Comparison of ENCODE assay signal across 1 cellular context in the genomic region with DNA sequence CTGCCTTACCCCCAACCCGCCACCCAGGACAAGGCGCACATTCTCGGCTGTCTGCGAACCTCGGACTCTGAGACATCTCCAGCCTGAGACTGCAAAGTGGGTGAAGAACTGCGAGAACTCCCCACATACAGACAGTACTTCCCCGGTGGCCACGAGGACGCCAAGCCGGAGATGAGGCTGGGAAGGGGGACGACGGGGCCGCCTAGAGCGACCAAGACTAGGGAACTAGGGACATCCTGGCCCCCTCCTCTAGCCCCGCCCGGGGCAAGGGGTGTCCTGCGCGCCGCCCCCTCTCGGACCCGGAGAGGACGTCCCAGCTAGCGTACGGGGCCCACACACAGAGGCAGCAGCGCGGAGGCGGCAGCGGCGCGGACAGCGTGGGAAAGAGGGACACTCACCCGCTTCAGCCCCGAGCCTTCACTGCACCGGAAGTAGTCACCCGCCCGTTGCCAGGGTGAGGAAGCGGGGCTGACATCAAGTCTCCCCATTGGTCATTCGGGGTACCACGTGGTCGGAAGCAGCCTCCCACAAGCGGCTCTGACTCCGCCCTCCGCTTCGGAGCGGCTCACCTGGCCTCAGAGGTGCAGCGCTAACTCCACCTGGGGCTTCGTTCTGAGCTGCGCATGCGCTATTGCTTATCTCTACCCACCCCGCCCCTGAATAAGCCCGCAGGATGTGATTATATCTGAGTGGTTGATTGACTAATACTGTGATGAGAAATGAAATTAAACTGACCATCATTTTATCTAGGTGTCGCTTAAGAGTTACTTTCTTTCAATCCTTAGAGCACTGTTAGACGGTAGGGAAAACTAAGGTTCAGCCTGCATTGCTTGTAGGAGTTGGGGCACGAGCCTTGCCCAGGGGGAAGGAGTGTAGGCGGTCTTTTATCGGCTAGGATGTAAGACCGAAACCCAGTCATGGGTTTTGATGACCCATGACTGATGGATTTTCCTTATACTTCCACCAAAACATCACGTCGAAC.
A peak's percentile ranks its signal among the peaks of the same experiment; 100 is the strongest.
TF ChIP-seq lines count a peak whose summit lies in the region.

TASP1 (minus strand) TSS at position 437 of the 982 bp plus-strand sequence. CDS start 8,854 bp downstream, outside the sequence.

TF ChIP-seq in HepG2, 621 proteins besides CTCF, POLR2A, EP300 and RAD21 (continued from another document and continues in another):
- TF ChIP-seq, protein P1, sequence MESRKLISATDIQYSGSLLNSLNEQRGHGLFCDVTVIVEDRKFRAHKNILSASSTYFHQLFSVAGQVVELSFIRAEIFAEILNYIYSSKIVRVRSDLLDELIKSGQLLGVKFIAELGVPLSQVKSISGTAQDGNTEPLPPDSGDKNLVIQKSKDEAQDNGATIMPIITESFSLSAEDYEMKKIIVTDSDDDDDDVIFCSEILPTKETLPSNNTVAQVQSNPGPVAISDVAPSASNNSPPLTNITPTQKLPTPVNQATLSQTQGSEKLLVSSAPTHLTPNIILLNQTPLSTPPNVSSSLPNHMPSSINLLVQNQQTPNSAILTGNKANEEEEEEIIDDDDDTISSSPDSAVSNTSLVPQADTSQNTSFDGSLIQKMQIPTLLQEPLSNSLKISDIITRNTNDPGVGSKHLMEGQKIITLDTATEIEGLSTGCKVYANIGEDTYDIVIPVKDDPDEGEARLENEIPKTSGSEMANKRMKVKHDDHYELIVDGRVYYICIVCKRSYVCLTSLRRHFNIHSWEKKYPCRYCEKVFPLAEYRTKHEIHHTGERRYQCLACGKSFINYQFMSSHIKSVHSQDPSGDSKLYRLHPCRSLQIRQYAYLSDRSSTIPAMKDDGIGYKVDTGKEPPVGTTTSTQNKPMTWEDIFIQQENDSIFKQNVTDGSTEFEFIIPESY (CRISPR knock-in tag; IDR thresholded peaks at IDR 0.05): 0 out of 2 replicates have a peak, but pooled peaks have one; percentile 7
- TF ChIP-seq GZF1 (CRISPR knock-in tag; IDR thresholded peaks at IDR 0.05): peak; percentile 22; the same call in 1 of the 2 replicates
- TF ChIP-seq ZNF770 (CRISPR knock-in tag; IDR thresholded peaks at IDR 0.05): peak; percentile 64; the same call in 1 of the 2 replicates
- TF ChIP-seq SKIL (CRISPR knock-in tag; IDR thresholded peaks at IDR 0.05; ENCODE audit: borderline replicate concordance): no peak
- TF ChIP-seq ZFP36L2 (CRISPR knock-in tag; IDR thresholded peaks at IDR 0.05): no peak
- peak; percentile 65; the same call in 1 of the 2 replicates for TF ChIP-seq TBP (CRISPR knock-in tag; IDR thresholded peaks at IDR 0.05)
- peak; percentile 61; the same call in 1 of the 2 replicates for TF ChIP-seq ZBTB8A (CRISPR knock-in tag; IDR thresholded peaks at IDR 0.05; ENCODE audit: borderline replicate concordance, low read depth)
- TF ChIP-seq ZNF234 (CRISPR knock-in tag; conservative IDR thresholded peaks at IDR 0.05): no peak
- no peak; the same call in 1 of the 2 replicates for TF ChIP-seq FOXP4 (CRISPR knock-in tag; IDR thresholded peaks at IDR 0.05)
- peak; percentile 46; the same call in 1 of the 2 replicates for TF ChIP-seq RFXAP (CRISPR knock-in tag; IDR thresholded peaks at IDR 0.05; ENCODE audit: borderline replicate concordance)
- TF ChIP-seq, protein P2, sequence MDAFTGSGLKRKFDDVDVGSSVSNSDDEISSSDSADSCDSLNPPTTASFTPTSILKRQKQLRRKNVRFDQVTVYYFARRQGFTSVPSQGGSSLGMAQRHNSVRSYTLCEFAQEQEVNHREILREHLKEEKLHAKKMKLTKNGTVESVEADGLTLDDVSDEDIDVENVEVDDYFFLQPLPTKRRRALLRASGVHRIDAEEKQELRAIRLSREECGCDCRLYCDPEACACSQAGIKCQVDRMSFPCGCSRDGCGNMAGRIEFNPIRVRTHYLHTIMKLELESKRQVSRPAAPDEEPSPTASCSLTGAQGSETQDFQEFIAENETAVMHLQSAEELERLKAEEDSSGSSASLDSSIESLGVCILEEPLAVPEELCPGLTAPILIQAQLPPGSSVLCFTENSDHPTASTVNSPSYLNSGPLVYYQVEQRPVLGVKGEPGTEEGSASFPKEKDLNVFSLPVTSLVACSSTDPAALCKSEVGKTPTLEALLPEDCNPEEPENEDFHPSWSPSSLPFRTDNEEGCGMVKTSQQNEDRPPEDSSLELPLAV (CRISPR knock-in tag; conservative IDR thresholded peaks at IDR 0.05; ENCODE audit: low read depth): no peak
- peak; percentile 31; the same call in 1 of the 2 replicates for TF ChIP-seq SOX5 (CRISPR knock-in tag; IDR thresholded peaks at IDR 0.05; ENCODE audit: borderline replicate concordance)
- TF ChIP-seq ZNF513 (CRISPR knock-in tag; conservative IDR thresholded peaks at IDR 0.05): no peak
- peak; percentile 95; the same call in 1 of the 2 replicates for TF ChIP-seq ZNF713 (CRISPR knock-in tag; IDR thresholded peaks at IDR 0.05)
- no peak; the same call in 1 of the 2 replicates for TF ChIP-seq ZBTB25 (CRISPR knock-in tag; IDR thresholded peaks at IDR 0.05)
- no peak for TF ChIP-seq CHD4 (IDR thresholded peaks at IDR 0.05; ENCODE audit: borderline replicate concordance, low read length)
- peak; percentile 81; the same call in 1 of the 2 replicates for TF ChIP-seq ZNF720 (CRISPR knock-in tag; IDR thresholded peaks at IDR 0.05)
- 0 out of 2 replicates have a peak, but pooled peaks have one; percentile 79 for TF ChIP-seq ZNF10 (CRISPR knock-in tag; IDR thresholded peaks at IDR 0.05; ENCODE audit: borderline replicate concordance, low read depth)
- TF ChIP-seq PHF20 (CRISPR knock-in tag; IDR thresholded peaks at IDR 0.05): peak; percentile 94
- TF ChIP-seq KLF6 (CRISPR knock-in tag; IDR thresholded peaks at IDR 0.05): no peak
- TF ChIP-seq ZNF749 (CRISPR knock-in tag; IDR thresholded peaks at IDR 0.05; ENCODE audit: borderline replicate concordance): peak; percentile 77; the same call in 1 of the 2 replicates
- peak; percentile 37 for TF ChIP-seq ZBTB21 (CRISPR knock-in tag; IDR thresholded peaks at IDR 0.05)
- peak; percentile 98 for TF ChIP-seq ASH2L (IDR thresholded peaks at IDR 0.05; ENCODE audit: insufficient read length, low read depth, low read length)
- TF ChIP-seq ZNF343 (CRISPR knock-in tag; IDR thresholded peaks at IDR 0.05): peak; percentile 98
- peak; percentile 12; the same call in 1 of the 2 replicates for TF ChIP-seq ZNF331 (CRISPR knock-in tag; IDR thresholded peaks at IDR 0.05)
- no peak for TF ChIP-seq ZSCAN20 (CRISPR knock-in tag; IDR thresholded peaks at IDR 0.05; ENCODE audit: borderline replicate concordance)
- TF ChIP-seq MAFG (CRISPR knock-in tag; IDR thresholded peaks at IDR 0.05): no peak
- TF ChIP-seq ZNF251 (CRISPR knock-in tag; IDR thresholded peaks at IDR 0.05): no peak
- peak; percentile 79; the same call in 1 of the 2 replicates for TF ChIP-seq ZNF354B (CRISPR knock-in tag; IDR thresholded peaks at IDR 0.05)
- TF ChIP-seq, protein P3, sequence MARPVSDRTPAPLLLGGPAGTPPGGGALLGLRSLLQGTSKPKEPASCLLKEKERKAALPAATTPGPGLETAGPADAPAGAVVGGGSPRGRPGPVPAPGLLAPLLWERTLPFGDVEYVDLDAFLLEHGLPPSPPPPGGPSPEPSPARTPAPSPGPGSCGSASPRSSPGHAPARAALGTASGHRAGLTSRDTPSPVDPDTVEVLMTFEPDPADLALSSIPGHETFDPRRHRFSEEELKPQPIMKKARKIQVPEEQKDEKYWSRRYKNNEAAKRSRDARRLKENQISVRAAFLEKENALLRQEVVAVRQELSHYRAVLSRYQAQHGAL (CRISPR knock-in tag; IDR thresholded peaks at IDR 0.05; ENCODE audit: not compliant biosample characterization): no peak
